ENCODE assay signal across 8 cellular contexts in the genomic region with DNA sequence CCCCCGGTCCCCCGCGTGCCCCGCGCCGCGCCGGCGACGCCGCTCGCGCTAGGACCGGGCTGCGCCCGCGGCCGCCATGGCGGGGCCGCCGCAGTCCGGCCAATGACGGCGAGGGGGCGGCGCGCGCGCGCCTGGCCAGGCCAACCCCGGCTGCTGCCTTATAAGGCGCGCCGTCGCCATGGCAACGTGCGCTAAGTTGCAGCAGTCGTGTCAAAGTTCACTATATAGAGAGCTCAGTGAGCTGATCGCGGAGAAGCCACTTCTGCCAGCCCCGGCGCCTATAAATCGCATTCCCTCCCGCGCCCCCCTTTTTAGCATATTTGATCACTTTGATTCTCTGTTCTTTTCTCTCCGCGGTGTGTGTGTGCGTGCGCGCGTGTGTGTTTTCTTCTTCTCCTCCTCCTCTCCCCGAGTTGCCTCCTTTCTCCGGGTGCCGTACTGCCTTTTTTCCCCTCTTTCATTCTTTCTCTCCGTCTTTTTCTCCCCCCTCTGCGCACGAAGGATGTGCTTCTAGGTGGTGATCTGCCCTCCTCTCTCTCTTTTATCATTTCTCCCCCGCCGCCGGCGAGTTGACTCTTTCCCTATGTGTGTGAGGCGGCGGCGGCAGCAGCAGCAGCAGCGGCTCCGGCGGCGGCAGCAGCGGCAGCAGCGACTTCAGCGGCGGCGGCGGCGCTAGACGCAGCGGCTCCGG. TPM values are rescaled to one million over a fixed set of nuclear protein-coding genes. Genes with fewer than 3 reads are reported as not detected.
DNase-seq lines count a peak whose midpoint lies in the region; ATAC-seq and TF ChIP-seq lines count a peak whose summit lies in the region.

Gene NR2F2 (plus strand): TSS at position 251 of the 691 bp plus-strand sequence. CDS start 1,406 bp downstream, outside the sequence.

- H3K27me3 ChIP-seq in esophagus muscularis mucosa (no peaks in the 10 kb centered on the region), stomach smooth muscle (ENCODE audit: control insufficient read depth in 1 of 2, insufficient read depth in 2 of 2, low read length in 2 of 2) (no peaks in the 10 kb centered on the region)

- CTCF ChIA-PET in activated CD4-positive, alpha-beta memory T cell treated with anti-CD3 and anti-CD28 coated beads, Interleukin-2, amount 10 ng/mL, durations not matched to agents 7 days and 5 days (lab: Charles Lee): no interaction called here

- TF ChIP-seq POLR2A in esophagus muscularis mucosa (IDR thresholded peaks at IDR 0.05; ENCODE audit: low read depth): peak; percentile 32

- ATAC-seq in GM18520 (IDR thresholded peaks at IDR 0.05; ENCODE audit: unreplicated experiment) (peak; percentile 79), HG03108 (IDR thresholded peaks at IDR 0.05; ENCODE audit: unreplicated experiment) (peak; percentile 53)

- TF ChIP-seq EP300 in esophagus muscularis mucosa (IDR thresholded peaks at IDR 0.05): no peak

- DNase-seq in A172 (ENCODE audit: low spot score) (peak; percentile 96), NCI-H2227 (lab: John Stamatoyannopoulos, UW; ENCODE audit: unreplicated experiment) (peak; percentile 97), esophagus muscularis mucosa (ENCODE audit: extremely low spot score) (peak; percentile 98), mucosa of gallbladder (ENCODE audit: low spot score) (peak; percentile 97)
- peak; percentile 61 for DNase-seq in activated CD4-positive, alpha-beta memory T cell treated with anti-CD3 and anti-CD28 coated beads, Interleukin-2, amount 10 ng/mL, durations not matched to agents 7 days and 5 days

- H3K4me1 ChIP-seq in esophagus muscularis mucosa: peaks cover 9 to 23% (median 17%) of the 10 kb centered on the region in 4 donors
- peaks cover 6% of the 10 kb centered on the region for H3K4me1 ChIP-seq in stomach smooth muscle (ENCODE audit: control insufficient read depth, insufficient read depth, low read length)

- H3K36me3 Mint-ChIP-seq in activated CD4-positive, alpha-beta memory T cell treated with anti-CD3 and anti-CD28 coated beads, Interleukin-2, amount 10 ng/mL, durations not matched to agents 7 days and 5 days (ENCODE audit: low read depth): peaks cover 17% of the 10 kb centered on the region

- peaks cover 79% of the 10 kb centered on the region for H3K27me3 Mint-ChIP-seq in activated CD4-positive, alpha-beta memory T cell treated with anti-CD3 and anti-CD28 coated beads, Interleukin-2, amount 10 ng/mL, durations not matched to agents 7 days and 5 days

- peaks cover 17% of the 10 kb centered on the region for H3K4me1 Mint-ChIP-seq in activated CD4-positive, alpha-beta memory T cell treated with anti-CD3 and anti-CD28 coated beads, Interleukin-2, amount 10 ng/mL, durations not matched to agents 7 days and 5 days

- peak within 1 kb of the TSS; percentile 73 for H3K4me3 Mint-ChIP-seq in activated CD4-positive, alpha-beta memory T cell treated with anti-CD3 and anti-CD28 coated beads, Interleukin-2, amount 10 ng/mL, durations not matched to agents 7 days and 5 days

- intact Hi-C loops in esophagus muscularis mucosa (cut with DNase I): no loop called here

- peaks cover 10 to 20% (median 18%) of the 10 kb centered on the region in 4 donors for H3K36me3 ChIP-seq in esophagus muscularis mucosa
- H3K36me3 ChIP-seq in stomach smooth muscle (ENCODE audit: control insufficient read depth in 2 of 2, insufficient read depth in 2 of 2, low read length in 2 of 2): peaks cover 16 to 28% of the 10 kb centered on the region in 2 donors

- POLR2A ChIA-PET in activated CD4-positive, alpha-beta memory T cell treated with anti-CD3 and anti-CD28 coated beads, Interleukin-2, amount 10 ng/mL, durations not matched to agents 7 days and 5 days (lab: Charles Lee): no interaction called here

- TF ChIP-seq CTCF in esophagus muscularis mucosa (IDR thresholded peaks at IDR 0.05): no peak

- peak within 1 kb of the TSS; percentile 26 for H3K27ac Mint-ChIP-seq in activated CD4-positive, alpha-beta memory T cell treated with anti-CD3 and anti-CD28 coated beads, Interleukin-2, amount 10 ng/mL, durations not matched to agents 7 days and 5 days

- under 1% methylated on average over 25 of the region's 78 CpGs for WGBS in esophagus muscularis mucosa

- peak within 1 kb of the TSS; percentile 87 to 90 for H3K9ac ChIP-seq in stomach smooth muscle (ENCODE audit: low read length in 2 of 2)

- H3K4me3 ChIP-seq in esophagus muscularis mucosa (peak within 1 kb of the TSS; percentile 77 to 84 (median 80)), stomach smooth muscle (ENCODE audit: low read length in 2 of 2) (peak within 1 kb of the TSS; percentile 94 to 100)

- H3K27ac ChIP-seq in esophagus muscularis mucosa (replicated peaks in 1 of 4): peak within 1 kb of the TSS; percentile 94 to 97 (median 94)
- peak within 1 kb of the TSS; percentile 98 for H3K27ac ChIP-seq in stomach smooth muscle (ENCODE audit: low read length)

- H3K9me3 Mint-ChIP-seq in activated CD4-positive, alpha-beta memory T cell treated with anti-CD3 and anti-CD28 coated beads, Interleukin-2, amount 10 ng/mL, durations not matched to agents 7 days and 5 days: no peaks in the 10 kb centered on the region

- H3K9me3 ChIP-seq in esophagus muscularis mucosa (no peaks in the 10 kb centered on the region), stomach smooth muscle (ENCODE audit: control insufficient read depth in 2 of 2, low read length in 2 of 2) (no peaks in the 10 kb centered on the region)

RNA-seq across cellular contexts. Expression of gene NR2F2, which starts in this region (rescaled TPM):
- 9.2 and 16.2 TPM in 2 replicates for total RNA-seq in A172 (2014; rRNA removed; shearing (Covaris generic))
- not detected for total RNA-seq in activated CD4-positive, alpha-beta memory T cell treated with anti-CD3 and anti-CD28 coated beads, Interleukin-2, amount 10 ng/mL, durations not matched to agents 7 days and 5 days
- total RNA-seq in esophagus muscularis mucosa (100 to 1,000 TPM in 2 of 4 donors, 10 to 100 TPM in 2; 42.7 to 131 (median 83.6) TPM), mucosa of gallbladder (288 TPM)

Comparison
In these comparisons a context has a peak if more than half of its experiments do, and no peak if none do; other contexts are left out.
1. Peak in every context shown above with its lines: DNase-seq, ATAC-seq, H3K4me3 ChIP-seq and H3K27ac ChIP-seq.
2. RNA of gene NR2F2 (total RNA-seq): 288 TPM in mucosa of gallbladder (single experiment), 42.7 to 131 TPM in esophagus muscularis mucosa and 9.2 to 16.2 TPM in A172; not detected in activated CD4-positive, alpha-beta memory T cell treated with anti-CD3 and anti-CD28 coated beads, Interleukin-2, amount 10 ng/mL, durations not matched to agents 7 days and 5 days; every median in the first group is over 10 times any median in the second.
3. Peak in DNase-seq in activated CD4-positive, alpha-beta memory T cell treated with anti-CD3 and anti-CD28 coated beads, Interleukin-2, amount 10 ng/mL, durations not matched to agents 7 days and 5 days; RNA of the gene not detected or under 1 TPM.